Comparison of ENCODE assay signal across 8 cellular contexts in genomic region chr2:197310940-197311485, GRCh38. TPM values are rescaled to one million over a fixed set of nuclear protein-coding genes. Genes with fewer than 3 reads are reported as not detected.
DNase-seq lines count a peak whose midpoint lies in the region; ATAC-seq and TF ChIP-seq lines count a peak whose summit lies in the region.

No MANE protein-coding gene starts in this region.

- no peaks in the 10 kb centered on the region for H3K27me3 Mint-ChIP-seq in T-helper 2 cell treated with Interferon-gamma antibody and Interleukin-4, amounts not matched to agents 5 μg/mL and 100 μg/mL, for 36 hours (ENCODE audit: low read depth)
- no peaks in the 10 kb centered on the region for H3K27me3 Mint-ChIP-seq in activated CD4-positive, alpha-beta memory T cell treated with anti-CD3 and anti-CD28 coated beads for 36 hours
- peaks cover 5 to 20% (median 15%) of the 10 kb centered on the region in 3 donors for H3K27me3 Mint-ChIP-seq in immature natural killer cell (ENCODE audit: low read depth in 3 of 3)

- CTCF ChIA-PET in activated CD4-positive, alpha-beta memory T cell treated with anti-CD3 and anti-CD28 coated beads for 36 hours (lab: Charles Lee): interaction anchor here (0.7 to 5.3 kb wide), 28 partner anchors 9 to 235 kb away, joined by 3 to 73 read pairs (median 4); no protein-coding TSS in a partner anchor

- H3K4me1 Mint-ChIP-seq in T-helper 2 cell treated with Interferon-gamma antibody and Interleukin-4, amounts not matched to agents 5 μg/mL and 100 μg/mL, for 36 hours (ENCODE audit: low read depth): peaks cover 54% of the 10 kb centered on the region
- H3K4me1 Mint-ChIP-seq in activated CD4-positive, alpha-beta memory T cell treated with anti-CD3 and anti-CD28 coated beads for 36 hours (ENCODE audit: low read depth): peaks cover 64% of the 10 kb centered on the region
- H3K4me1 Mint-ChIP-seq in immature natural killer cell: peaks cover 42 to 49% of the 10 kb centered on the region in 2 donors

- peak overlapping the region; percentile 87 for H3K4me3 Mint-ChIP-seq in T-helper 2 cell treated with Interferon-gamma antibody and Interleukin-4, amounts not matched to agents 5 μg/mL and 100 μg/mL, for 36 hours
- H3K4me3 Mint-ChIP-seq in activated CD4-positive, alpha-beta memory T cell treated with anti-CD3 and anti-CD28 coated beads for 36 hours: peak overlapping the region; percentile 75
- peak overlapping the region; percentile 66 to 82 (median 77) for H3K4me3 Mint-ChIP-seq in immature natural killer cell

- peaks cover 17% of the 10 kb centered on the region for H3K36me3 Mint-ChIP-seq in T-helper 2 cell treated with Interferon-gamma antibody and Interleukin-4, amounts not matched to agents 5 μg/mL and 100 μg/mL, for 36 hours (ENCODE audit: low read depth)
- peaks cover 7% of the 10 kb centered on the region for H3K36me3 Mint-ChIP-seq in activated CD4-positive, alpha-beta memory T cell treated with anti-CD3 and anti-CD28 coated beads for 36 hours
- no peaks in the 10 kb centered on the region for H3K36me3 Mint-ChIP-seq in immature natural killer cell

- H3K9me3 Mint-ChIP-seq in T-helper 2 cell treated with Interferon-gamma antibody and Interleukin-4, amounts not matched to agents 5 μg/mL and 100 μg/mL, for 36 hours: no peaks in the 10 kb centered on the region
- H3K9me3 Mint-ChIP-seq in activated CD4-positive, alpha-beta memory T cell treated with anti-CD3 and anti-CD28 coated beads for 36 hours: no peaks in the 10 kb centered on the region
- H3K9me3 Mint-ChIP-seq in immature natural killer cell: no peaks in the 10 kb centered on the region

- DNase-seq in T-helper 2 cell treated with Interferon-gamma antibody and Interleukin-4, amounts not matched to agents 5 μg/mL and 100 μg/mL, for 36 hours (ENCODE audit: low spot score): no peak
- no peak for DNase-seq in T-helper 2 cell
- no peak for DNase-seq in activated CD4-positive, alpha-beta memory T cell treated with anti-CD3 and anti-CD28 coated beads for 36 hours
- no peak for DNase-seq in immature natural killer cell
- no peak for DNase-seq in foreskin keratinocyte
- no peak for DNase-seq in OCI-M2 (lab: John Stamatoyannopoulos, UW; ENCODE audit: unreplicated experiment)
- DNase-seq in activated CD8-positive, alpha-beta memory T cell treated with anti-CD3 and anti-CD28 coated beads for 24 hours: no peak

- intact Hi-C loops in activated CD4-positive, alpha-beta memory T cell treated with anti-CD3 and anti-CD28 coated beads for 36 hours (cut with micrococcal nuclease): loop anchor here (5.0 kb wide), 3 partner anchors 46 to 179 kb away; no protein-coding TSS in a partner anchor

- H3K4me1 ChIP-seq in foreskin keratinocyte: no peaks in the 10 kb centered on the region

- H3K27ac Mint-ChIP-seq in T-helper 2 cell treated with Interferon-gamma antibody and Interleukin-4, amounts not matched to agents 5 μg/mL and 100 μg/mL, for 36 hours: peak overlapping the region; percentile 84
- peak overlapping the region; percentile 84 for H3K27ac Mint-ChIP-seq in activated CD4-positive, alpha-beta memory T cell treated with anti-CD3 and anti-CD28 coated beads for 36 hours
- H3K27ac Mint-ChIP-seq in immature natural killer cell: peak overlapping the region; percentile 77 to 87 (median 86)

- TF ChIP-seq CTCF in foreskin keratinocyte (conservative IDR thresholded peaks at IDR 0.05): no peak

- POLR2A ChIA-PET in activated CD4-positive, alpha-beta memory T cell treated with anti-CD3 and anti-CD28 coated beads for 36 hours (lab: Charles Lee): interaction anchor here (0.6 to 8.6 kb wide), 15 partner anchors 11 to 183 kb away, joined by 3 to 101 read pairs (median 4); no protein-coding TSS in a partner anchor

- ATAC-seq in foreskin keratinocyte: no peak

- H3K27ac ChIP-seq in temporal lobe (ENCODE audit: low read depth, low read length): peak overlapping the region; percentile 10
- H3K27ac ChIP-seq in foreskin keratinocyte: no peak overlapping the region

- peaks cover 23% of the 10 kb centered on the region for H3K27me3 ChIP-seq in foreskin keratinocyte

RNA-seq across cellular contexts. Expression of gene ANKRD44, which starts 0.4 kb away (rescaled TPM):
- 100 to 1,000 TPM; 123 to 125 TPM for total RNA-seq in activated CD4-positive, alpha-beta memory T cell treated with anti-CD3 and anti-CD28 coated beads for 36 hours
- polyA plus RNA-seq in immature natural killer cell (100 to 1,000 TPM in 1 of 3 donors, 10 to 100 TPM in 2; 58.0 to 125 (median 65.6) TPM), foreskin keratinocyte (0.07 and 0.37 TPM in 2 replicates)
- total RNA-seq in temporal lobe (74.3 TPM), foreskin keratinocyte (0.99 and 2.0 TPM in 2 replicates)

Comparison
In these comparisons a context has a peak if more than half of its experiments do, and no peak if none do; other contexts are left out.
1. RNA of gene ANKRD44, which starts 0.4 kb away (total RNA-seq): 123 to 125 TPM in activated CD4-positive, alpha-beta memory T cell treated with anti-CD3 and anti-CD28 coated beads for 36 hours and 74.3 TPM in temporal lobe (single experiment); 0.99 to 2.0 TPM in foreskin keratinocyte; every median in the first group is over 10 times any median in the second.
2. Peak in every context shown above with its lines, with median percentiles within 50 percentile points of each other: H3K27ac Mint-ChIP-seq and H3K4me3 Mint-ChIP-seq.